In the genomic region with DNA sequence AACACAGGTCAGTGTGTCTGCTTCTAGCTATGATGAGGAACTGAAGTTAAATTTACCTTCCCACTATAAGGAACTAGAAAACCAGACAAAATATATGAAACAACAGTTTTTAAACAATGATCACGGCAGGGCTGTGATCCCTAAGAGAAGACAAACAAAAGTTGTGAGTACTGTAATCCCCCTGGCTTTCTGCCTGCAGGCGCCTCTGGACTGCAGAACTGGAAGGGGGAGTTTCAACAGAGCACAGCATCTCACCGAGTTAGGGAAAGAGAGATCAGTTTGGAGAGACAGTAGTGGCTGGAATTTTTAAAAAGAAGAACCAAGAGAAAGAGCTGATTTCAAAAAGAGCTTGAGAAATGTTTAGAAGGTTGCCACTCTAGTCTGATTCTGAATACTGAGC, we compare ENCODE assay signal across 1 cellular context.
TF ChIP-seq lines count a peak whose summit lies in the region.

No MANE protein-coding gene starts in this region.

TF ChIP-seq in WTC11, 78 proteins besides CTCF, POLR2A, EP300 and RAD21 (continued from another document):
- TF ChIP-seq, protein P1, sequence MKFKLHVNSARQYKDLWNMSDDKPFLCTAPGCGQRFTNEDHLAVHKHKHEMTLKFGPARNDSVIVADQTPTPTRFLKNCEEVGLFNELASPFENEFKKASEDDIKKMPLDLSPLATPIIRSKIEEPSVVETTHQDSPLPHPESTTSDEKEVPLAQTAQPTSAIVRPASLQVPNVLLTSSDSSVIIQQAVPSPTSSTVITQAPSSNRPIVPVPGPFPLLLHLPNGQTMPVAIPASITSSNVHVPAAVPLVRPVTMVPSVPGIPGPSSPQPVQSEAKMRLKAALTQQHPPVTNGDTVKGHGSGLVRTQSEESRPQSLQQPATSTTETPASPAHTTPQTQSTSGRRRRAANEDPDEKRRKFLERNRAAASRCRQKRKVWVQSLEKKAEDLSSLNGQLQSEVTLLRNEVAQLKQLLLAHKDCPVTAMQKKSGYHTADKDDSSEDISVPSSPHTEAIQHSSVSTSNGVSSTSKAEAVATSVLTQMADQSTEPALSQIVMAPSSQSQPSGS (CRISPR knock-in tag; IDR thresholded peaks at IDR 0.05; ENCODE audit: borderline replicate concordance, low read depth): no peak
- TF ChIP-seq CBFB (CRISPR knock-in tag; IDR thresholded peaks at IDR 0.05; ENCODE audit: low read depth) (no peak), NR1H2 (CRISPR knock-in tag; IDR thresholded peaks at IDR 0.05) (no peak), TEAD1 (CRISPR knock-in tag; IDR thresholded peaks at IDR 0.05) (no peak)
- TF ChIP-seq, protein P2, sequence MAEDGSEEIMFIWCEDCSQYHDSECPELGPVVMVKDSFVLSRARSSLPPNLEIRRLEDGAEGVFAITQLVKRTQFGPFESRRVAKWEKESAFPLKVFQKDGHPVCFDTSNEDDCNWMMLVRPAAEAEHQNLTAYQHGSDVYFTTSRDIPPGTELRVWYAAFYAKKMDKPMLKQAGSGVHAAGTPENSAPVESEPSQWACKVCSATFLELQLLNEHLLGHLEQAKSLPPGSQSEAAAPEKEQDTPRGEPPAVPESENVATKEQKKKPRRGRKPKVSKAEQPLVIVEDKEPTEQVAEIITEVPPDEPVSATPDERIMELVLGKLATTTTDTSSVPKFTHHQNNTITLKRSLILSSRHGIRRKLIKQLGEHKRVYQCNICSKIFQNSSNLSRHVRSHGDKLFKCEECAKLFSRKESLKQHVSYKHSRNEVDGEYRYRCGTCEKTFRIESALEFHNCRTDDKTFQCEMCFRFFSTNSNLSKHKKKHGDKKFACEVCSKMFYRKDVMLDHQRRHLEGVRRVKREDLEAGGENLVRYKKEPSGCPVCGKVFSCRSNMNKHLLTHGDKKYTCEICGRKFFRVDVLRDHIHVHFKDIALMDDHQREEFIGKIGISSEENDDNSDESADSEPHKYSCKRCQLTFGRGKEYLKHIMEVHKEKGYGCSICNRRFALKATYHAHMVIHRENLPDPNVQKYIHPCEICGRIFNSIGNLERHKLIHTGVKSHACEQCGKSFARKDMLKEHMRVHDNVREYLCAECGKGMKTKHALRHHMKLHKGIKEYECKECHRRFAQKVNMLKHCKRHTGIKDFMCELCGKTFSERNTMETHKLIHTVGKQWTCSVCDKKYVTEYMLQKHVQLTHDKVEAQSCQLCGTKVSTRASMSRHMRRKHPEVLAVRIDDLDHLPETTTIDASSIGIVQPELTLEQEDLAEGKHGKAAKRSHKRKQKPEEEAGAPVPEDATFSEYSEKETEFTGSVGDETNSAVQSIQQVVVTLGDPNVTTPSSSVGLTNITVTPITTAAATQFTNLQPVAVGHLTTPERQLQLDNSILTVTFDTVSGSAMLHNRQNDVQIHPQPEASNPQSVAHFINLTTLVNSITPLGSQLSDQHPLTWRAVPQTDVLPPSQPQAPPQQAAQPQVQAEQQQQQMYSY (CRISPR knock-in tag; IDR thresholded peaks at IDR 0.05): no peak
- TF ChIP-seq, protein P3, sequence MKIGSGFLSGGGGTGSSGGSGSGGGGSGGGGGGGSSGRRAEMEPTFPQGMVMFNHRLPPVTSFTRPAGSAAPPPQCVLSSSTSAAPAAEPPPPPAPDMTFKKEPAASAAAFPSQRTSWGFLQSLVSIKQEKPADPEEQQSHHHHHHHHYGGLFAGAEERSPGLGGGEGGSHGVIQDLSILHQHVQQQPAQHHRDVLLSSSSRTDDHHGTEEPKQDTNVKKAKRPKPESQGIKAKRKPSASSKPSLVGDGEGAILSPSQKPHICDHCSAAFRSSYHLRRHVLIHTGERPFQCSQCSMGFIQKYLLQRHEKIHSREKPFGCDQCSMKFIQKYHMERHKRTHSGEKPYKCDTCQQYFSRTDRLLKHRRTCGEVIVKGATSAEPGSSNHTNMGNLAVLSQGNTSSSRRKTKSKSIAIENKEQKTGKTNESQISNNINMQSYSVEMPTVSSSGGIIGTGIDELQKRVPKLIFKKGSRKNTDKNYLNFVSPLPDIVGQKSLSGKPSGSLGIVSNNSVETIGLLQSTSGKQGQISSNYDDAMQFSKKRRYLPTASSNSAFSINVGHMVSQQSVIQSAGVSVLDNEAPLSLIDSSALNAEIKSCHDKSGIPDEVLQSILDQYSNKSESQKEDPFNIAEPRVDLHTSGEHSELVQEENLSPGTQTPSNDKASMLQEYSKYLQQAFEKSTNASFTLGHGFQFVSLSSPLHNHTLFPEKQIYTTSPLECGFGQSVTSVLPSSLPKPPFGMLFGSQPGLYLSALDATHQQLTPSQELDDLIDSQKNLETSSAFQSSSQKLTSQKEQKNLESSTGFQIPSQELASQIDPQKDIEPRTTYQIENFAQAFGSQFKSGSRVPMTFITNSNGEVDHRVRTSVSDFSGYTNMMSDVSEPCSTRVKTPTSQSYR (CRISPR knock-in tag; IDR thresholded peaks at IDR 0.05): no peak
